Comparison of ENCODE assay signal across 1 cellular context in the genomic region with DNA sequence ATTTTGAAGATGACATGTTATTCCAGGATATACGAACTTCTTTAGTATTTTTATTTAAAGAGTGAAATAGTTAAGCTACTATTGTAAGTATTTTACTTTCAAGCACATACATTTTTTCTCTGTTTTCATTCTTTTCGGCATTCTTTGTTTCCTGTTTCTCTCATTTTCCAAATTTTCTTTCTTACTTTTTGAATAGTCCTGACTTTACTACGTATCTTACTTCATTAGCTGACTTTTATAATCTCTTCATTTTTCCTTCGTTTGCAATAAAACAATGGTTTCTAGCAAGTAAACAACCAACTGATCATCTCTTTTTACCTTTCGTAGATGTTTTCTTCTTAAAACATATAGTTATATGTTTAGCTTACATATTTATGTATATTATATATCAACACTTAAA.
TF ChIP-seq lines count a peak whose summit lies in the region.

No MANE protein-coding gene starts in this region.

TF ChIP-seq in K562, 482 proteins besides CTCF, POLR2A, EP300 and RAD21 (continues in another document):
- TF ChIP-seq NFIX (CRISPR knock-in tag; IDR thresholded peaks at IDR 0.05; ENCODE audit: low read depth) (no peak), ETS2 (tag; IDR thresholded peaks at IDR 0.05; ENCODE audit: borderline replicate concordance, poor library complexity, severe bottlenecking) (no peak), ZFP30 (CRISPR knock-in tag; IDR thresholded peaks at IDR 0.05; ENCODE audit: borderline replicate concordance) (no peak), ZFP36 (IDR thresholded peaks at IDR 0.05; ENCODE audit: low read depth, low read length, partially characterized antibody) (no peak), ZNF174 (CRISPR knock-in tag; IDR thresholded peaks at IDR 0.05) (no peak), SMARCC2 (IDR thresholded peaks at IDR 0.05; ENCODE audit: low read depth) (no peak), POLR3A (IDR thresholded peaks at IDR 0.05; ENCODE audit: borderline replicate concordance, extremely low read depth, insufficient read depth, insufficient read length) (no peak), CBX3 (IDR thresholded peaks at IDR 0.05; ENCODE audit: borderline replicate concordance in 1 of 2, low read length in 2 of 2) (no peak), MEIS2 (IDR thresholded peaks at IDR 0.05; ENCODE audit: partially characterized antibody) (no peak), ZNF408 (CRISPR knock-in tag; IDR thresholded peaks at IDR 0.05; ENCODE audit: low read depth) (no peak), SAFB (IDR thresholded peaks at IDR 0.05; ENCODE audit: borderline replicate concordance, low read depth, low read length) (no peak), NCOR1 (IDR thresholded peaks at IDR 0.05) (no peak), CHD4 (IDR thresholded peaks at IDR 0.05; ENCODE audit: insufficient read depth, insufficient replicate concordance, low read depth, low read length, poor library complexity, severe bottlenecking) (no peak), DNMT1 (IDR thresholded peaks at IDR 0.05) (no peak), HDAC2 (IDR thresholded peaks at IDR 0.05) (no peak), ARHGAP35 (IDR thresholded peaks at IDR 0.05; ENCODE audit: partially characterized antibody) (no peak), MAFK (IDR thresholded peaks at IDR 0.05; ENCODE audit: low read length) (no peak), YBX1 (IDR thresholded peaks at IDR 0.05) (no peak)
- TF ChIP-seq, protein P1, sequence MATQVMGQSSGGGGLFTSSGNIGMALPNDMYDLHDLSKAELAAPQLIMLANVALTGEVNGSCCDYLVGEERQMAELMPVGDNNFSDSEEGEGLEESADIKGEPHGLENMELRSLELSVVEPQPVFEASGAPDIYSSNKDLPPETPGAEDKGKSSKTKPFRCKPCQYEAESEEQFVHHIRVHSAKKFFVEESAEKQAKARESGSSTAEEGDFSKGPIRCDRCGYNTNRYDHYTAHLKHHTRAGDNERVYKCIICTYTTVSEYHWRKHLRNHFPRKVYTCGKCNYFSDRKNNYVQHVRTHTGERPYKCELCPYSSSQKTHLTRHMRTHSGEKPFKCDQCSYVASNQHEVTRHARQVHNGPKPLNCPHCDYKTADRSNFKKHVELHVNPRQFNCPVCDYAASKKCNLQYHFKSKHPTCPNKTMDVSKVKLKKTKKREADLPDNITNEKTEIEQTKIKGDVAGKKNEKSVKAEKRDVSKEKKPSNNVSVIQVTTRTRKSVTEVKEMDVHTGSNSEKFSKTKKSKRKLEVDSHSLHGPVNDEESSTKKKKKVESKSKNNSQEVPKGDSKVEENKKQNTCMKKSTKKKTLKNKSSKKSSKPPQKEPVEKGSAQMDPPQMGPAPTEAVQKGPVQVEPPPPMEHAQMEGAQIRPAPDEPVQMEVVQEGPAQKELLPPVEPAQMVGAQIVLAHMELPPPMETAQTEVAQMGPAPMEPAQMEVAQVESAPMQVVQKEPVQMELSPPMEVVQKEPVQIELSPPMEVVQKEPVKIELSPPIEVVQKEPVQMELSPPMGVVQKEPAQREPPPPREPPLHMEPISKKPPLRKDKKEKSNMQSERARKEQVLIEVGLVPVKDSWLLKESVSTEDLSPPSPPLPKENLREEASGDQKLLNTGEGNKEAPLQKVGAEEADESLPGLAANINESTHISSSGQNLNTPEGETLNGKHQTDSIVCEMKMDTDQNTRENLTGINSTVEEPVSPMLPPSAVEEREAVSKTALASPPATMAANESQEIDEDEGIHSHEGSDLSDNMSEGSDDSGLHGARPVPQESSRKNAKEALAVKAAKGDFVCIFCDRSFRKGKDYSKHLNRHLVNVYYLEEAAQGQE (CRISPR knock-in tag; IDR thresholded peaks at IDR 0.05; ENCODE audit: low read depth): no peak
- TF ChIP-seq, protein P2, sequence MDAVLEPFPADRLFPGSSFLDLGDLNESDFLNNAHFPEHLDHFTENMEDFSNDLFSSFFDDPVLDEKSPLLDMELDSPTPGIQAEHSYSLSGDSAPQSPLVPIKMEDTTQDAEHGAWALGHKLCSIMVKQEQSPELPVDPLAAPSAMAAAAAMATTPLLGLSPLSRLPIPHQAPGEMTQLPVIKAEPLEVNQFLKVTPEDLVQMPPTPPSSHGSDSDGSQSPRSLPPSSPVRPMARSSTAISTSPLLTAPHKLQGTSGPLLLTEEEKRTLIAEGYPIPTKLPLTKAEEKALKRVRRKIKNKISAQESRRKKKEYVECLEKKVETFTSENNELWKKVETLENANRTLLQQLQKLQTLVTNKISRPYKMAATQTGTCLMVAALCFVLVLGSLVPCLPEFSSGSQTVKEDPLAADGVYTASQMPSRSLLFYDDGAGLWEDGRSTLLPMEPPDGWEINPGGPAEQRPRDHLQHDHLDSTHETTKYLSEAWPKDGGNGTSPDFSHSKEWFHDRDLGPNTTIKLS (IDR thresholded peaks at IDR 0.05; ENCODE audit: borderline replicate concordance, low read depth): no peak
- TF ChIP-seq, protein P3, sequence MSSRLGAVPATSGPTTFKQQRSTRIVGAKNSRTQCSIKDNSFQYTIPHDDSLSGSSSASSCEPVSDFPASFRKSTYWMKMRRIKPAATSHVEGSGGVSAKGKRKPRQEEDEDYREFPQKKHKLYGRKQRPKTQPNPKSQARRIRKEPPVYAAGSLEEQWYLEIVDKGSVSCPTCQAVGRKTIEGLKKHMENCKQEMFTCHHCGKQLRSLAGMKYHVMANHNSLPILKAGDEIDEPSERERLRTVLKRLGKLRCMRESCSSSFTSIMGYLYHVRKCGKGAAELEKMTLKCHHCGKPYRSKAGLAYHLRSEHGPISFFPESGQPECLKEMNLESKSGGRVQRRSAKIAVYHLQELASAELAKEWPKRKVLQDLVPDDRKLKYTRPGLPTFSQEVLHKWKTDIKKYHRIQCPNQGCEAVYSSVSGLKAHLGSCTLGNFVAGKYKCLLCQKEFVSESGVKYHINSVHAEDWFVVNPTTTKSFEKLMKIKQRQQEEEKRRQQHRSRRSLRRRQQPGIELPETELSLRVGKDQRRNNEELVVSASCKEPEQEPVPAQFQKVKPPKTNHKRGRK (tag; IDR thresholded peaks at IDR 0.05): peak; percentile 52; the same call in 1 of the 2 replicates
- TF ChIP-seq, protein P4, sequence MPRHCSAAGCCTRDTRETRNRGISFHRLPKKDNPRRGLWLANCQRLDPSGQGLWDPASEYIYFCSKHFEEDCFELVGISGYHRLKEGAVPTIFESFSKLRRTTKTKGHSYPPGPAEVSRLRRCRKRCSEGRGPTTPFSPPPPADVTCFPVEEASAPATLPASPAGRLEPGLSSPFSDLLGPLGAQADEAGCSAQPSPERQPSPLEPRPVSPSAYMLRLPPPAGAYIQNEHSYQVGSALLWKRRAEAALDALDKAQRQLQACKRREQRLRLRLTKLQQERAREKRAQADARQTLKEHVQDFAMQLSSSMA (CRISPR knock-in tag; IDR thresholded peaks at IDR 0.05): no peak
- TF ChIP-seq, protein P5, sequence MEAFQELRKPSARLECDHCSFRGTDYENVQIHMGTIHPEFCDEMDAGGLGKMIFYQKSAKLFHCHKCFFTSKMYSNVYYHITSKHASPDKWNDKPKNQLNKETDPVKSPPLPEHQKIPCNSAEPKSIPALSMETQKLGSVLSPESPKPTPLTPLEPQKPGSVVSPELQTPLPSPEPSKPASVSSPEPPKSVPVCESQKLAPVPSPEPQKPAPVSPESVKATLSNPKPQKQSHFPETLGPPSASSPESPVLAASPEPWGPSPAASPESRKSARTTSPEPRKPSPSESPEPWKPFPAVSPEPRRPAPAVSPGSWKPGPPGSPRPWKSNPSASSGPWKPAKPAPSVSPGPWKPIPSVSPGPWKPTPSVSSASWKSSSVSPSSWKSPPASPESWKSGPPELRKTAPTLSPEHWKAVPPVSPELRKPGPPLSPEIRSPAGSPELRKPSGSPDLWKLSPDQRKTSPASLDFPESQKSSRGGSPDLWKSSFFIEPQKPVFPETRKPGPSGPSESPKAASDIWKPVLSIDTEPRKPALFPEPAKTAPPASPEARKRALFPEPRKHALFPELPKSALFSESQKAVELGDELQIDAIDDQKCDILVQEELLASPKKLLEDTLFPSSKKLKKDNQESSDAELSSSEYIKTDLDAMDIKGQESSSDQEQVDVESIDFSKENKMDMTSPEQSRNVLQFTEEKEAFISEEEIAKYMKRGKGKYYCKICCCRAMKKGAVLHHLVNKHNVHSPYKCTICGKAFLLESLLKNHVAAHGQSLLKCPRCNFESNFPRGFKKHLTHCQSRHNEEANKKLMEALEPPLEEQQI (IDR thresholded peaks at IDR 0.05): no peak
- TF ChIP-seq, protein P6, sequence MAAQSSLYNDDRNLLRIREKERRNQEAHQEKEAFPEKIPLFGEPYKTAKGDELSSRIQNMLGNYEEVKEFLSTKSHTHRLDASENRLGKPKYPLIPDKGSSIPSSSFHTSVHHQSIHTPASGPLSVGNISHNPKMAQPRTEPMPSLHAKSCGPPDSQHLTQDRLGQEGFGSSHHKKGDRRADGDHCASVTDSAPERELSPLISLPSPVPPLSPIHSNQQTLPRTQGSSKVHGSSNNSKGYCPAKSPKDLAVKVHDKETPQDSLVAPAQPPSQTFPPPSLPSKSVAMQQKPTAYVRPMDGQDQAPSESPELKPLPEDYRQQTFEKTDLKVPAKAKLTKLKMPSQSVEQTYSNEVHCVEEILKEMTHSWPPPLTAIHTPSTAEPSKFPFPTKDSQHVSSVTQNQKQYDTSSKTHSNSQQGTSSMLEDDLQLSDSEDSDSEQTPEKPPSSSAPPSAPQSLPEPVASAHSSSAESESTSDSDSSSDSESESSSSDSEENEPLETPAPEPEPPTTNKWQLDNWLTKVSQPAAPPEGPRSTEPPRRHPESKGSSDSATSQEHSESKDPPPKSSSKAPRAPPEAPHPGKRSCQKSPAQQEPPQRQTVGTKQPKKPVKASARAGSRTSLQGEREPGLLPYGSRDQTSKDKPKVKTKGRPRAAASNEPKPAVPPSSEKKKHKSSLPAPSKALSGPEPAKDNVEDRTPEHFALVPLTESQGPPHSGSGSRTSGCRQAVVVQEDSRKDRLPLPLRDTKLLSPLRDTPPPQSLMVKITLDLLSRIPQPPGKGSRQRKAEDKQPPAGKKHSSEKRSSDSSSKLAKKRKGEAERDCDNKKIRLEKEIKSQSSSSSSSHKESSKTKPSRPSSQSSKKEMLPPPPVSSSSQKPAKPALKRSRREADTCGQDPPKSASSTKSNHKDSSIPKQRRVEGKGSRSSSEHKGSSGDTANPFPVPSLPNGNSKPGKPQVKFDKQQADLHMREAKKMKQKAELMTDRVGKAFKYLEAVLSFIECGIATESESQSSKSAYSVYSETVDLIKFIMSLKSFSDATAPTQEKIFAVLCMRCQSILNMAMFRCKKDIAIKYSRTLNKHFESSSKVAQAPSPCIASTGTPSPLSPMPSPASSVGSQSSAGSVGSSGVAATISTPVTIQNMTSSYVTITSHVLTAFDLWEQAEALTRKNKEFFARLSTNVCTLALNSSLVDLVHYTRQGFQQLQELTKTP (IDR thresholded peaks at IDR 0.05; ENCODE audit: low read depth in 1 of 2, partially characterized antibody in 2 of 2): peak in 1 of 2 experiments; percentile 35
- TF ChIP-seq, protein P7, sequence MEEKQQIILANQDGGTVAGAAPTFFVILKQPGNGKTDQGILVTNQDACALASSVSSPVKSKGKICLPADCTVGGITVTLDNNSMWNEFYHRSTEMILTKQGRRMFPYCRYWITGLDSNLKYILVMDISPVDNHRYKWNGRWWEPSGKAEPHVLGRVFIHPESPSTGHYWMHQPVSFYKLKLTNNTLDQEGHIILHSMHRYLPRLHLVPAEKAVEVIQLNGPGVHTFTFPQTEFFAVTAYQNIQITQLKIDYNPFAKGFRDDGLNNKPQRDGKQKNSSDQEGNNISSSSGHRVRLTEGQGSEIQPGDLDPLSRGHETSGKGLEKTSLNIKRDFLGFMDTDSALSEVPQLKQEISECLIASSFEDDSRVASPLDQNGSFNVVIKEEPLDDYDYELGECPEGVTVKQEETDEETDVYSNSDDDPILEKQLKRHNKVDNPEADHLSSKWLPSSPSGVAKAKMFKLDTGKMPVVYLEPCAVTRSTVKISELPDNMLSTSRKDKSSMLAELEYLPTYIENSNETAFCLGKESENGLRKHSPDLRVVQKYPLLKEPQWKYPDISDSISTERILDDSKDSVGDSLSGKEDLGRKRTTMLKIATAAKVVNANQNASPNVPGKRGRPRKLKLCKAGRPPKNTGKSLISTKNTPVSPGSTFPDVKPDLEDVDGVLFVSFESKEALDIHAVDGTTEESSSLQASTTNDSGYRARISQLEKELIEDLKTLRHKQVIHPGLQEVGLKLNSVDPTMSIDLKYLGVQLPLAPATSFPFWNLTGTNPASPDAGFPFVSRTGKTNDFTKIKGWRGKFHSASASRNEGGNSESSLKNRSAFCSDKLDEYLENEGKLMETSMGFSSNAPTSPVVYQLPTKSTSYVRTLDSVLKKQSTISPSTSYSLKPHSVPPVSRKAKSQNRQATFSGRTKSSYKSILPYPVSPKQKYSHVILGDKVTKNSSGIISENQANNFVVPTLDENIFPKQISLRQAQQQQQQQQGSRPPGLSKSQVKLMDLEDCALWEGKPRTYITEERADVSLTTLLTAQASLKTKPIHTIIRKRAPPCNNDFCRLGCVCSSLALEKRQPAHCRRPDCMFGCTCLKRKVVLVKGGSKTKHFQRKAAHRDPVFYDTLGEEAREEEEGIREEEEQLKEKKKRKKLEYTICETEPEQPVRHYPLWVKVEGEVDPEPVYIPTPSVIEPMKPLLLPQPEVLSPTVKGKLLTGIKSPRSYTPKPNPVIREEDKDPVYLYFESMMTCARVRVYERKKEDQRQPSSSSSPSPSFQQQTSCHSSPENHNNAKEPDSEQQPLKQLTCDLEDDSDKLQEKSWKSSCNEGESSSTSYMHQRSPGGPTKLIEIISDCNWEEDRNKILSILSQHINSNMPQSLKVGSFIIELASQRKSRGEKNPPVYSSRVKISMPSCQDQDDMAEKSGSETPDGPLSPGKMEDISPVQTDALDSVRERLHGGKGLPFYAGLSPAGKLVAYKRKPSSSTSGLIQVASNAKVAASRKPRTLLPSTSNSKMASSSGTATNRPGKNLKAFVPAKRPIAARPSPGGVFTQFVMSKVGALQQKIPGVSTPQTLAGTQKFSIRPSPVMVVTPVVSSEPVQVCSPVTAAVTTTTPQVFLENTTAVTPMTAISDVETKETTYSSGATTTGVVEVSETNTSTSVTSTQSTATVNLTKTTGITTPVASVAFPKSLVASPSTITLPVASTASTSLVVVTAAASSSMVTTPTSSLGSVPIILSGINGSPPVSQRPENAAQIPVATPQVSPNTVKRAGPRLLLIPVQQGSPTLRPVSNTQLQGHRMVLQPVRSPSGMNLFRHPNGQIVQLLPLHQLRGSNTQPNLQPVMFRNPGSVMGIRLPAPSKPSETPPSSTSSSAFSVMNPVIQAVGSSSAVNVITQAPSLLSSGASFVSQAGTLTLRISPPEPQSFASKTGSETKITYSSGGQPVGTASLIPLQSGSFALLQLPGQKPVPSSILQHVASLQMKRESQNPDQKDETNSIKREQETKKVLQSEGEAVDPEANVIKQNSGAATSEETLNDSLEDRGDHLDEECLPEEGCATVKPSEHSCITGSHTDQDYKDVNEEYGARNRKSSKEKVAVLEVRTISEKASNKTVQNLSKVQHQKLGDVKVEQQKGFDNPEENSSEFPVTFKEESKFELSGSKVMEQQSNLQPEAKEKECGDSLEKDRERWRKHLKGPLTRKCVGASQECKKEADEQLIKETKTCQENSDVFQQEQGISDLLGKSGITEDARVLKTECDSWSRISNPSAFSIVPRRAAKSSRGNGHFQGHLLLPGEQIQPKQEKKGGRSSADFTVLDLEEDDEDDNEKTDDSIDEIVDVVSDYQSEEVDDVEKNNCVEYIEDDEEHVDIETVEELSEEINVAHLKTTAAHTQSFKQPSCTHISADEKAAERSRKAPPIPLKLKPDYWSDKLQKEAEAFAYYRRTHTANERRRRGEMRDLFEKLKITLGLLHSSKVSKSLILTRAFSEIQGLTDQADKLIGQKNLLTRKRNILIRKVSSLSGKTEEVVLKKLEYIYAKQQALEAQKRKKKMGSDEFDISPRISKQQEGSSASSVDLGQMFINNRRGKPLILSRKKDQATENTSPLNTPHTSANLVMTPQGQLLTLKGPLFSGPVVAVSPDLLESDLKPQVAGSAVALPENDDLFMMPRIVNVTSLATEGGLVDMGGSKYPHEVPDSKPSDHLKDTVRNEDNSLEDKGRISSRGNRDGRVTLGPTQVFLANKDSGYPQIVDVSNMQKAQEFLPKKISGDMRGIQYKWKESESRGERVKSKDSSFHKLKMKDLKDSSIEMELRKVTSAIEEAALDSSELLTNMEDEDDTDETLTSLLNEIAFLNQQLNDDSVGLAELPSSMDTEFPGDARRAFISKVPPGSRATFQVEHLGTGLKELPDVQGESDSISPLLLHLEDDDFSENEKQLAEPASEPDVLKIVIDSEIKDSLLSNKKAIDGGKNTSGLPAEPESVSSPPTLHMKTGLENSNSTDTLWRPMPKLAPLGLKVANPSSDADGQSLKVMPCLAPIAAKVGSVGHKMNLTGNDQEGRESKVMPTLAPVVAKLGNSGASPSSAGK (IDR thresholded peaks at IDR 0.05): no peak
